8 cellular contexts compared by ENCODE assay signal in the genomic region with DNA sequence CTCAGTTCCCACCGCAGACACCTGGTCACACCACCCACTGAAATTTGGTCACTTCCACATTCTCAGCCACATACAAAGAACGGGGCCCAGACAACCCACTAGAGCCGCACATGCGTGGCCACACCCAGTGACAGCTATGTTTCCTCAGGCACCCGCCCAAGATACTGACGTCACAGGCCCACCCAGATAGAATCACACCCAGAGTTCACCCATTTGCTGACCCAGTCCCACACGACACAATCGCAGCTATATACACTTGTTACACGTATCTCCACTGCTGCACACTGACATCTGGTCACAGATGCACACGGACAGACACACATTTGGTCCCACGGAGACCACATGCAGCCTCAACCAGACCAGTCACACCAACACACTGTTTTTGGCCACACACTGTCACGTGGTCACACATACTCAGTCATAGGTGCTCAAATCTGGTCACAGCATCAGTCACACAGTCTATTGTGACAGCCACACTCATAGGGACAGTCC. TPM values are rescaled to one million over a fixed set of nuclear protein-coding genes. Genes with fewer than 3 reads are reported as not detected.
DNase-seq lines count a peak whose midpoint lies in the region; TF ChIP-seq lines count a peak whose summit lies in the region.

No MANE protein-coding gene starts in this region.

- no peak overlapping the region for H3K9ac ChIP-seq in rectal smooth muscle tissue (ENCODE audit: low read length)

- peaks cover 28% of the 10 kb centered on the region for H3K36me3 Mint-ChIP-seq in nephron progenitor cell (ENCODE audit: low read depth)

- no peaks in the 10 kb centered on the region for H3K27me3 Mint-ChIP-seq in nephron progenitor cell (ENCODE audit: low read depth, poor library complexity)

- H3K27me3 ChIP-seq in rectal smooth muscle tissue (ENCODE audit: control insufficient read depth, insufficient read depth, low read length), result no peaks in the 10 kb centered on the region

- H3K9me3 Mint-ChIP-seq in nephron progenitor cell, result no peaks in the 10 kb centered on the region

- H3K27ac ChIP-seq in RWPE1 (peak overlapping the region; percentile 66), rectal smooth muscle tissue (ENCODE audit: low read depth, low read length) (no peak overlapping the region)

- peaks cover 4% of the 10 kb centered on the region for H3K4me1 Mint-ChIP-seq in nephron progenitor cell

- peaks cover 16% of the 10 kb centered on the region for H3K36me3 ChIP-seq in rectal smooth muscle tissue (ENCODE audit: control insufficient read depth, insufficient read depth, low read length)

- peaks cover 17% of the 10 kb centered on the region for H3K4me1 ChIP-seq in rectal smooth muscle tissue (ENCODE audit: control insufficient read depth, insufficient read depth, low read length)

- CTCF ChIA-PET in RWPE1 (lab: Yijun Ruan, JAX), result no interaction called here

- H3K27ac Mint-ChIP-seq in nephron progenitor cell, result no peak overlapping the region

- in situ Hi-C loops in Caki2 (cut with HindIII; ENCODE audit: low pct_unique_long_range_greater_than_20kb, low sequenced_read_pairs), result no loop called here

- peak; percentile 41 for DNase-seq in Caki2 (ENCODE audit: low read depth)
- no peak for DNase-seq in RWPE1 (ENCODE audit: low spot score)
- DNase-seq in fibroblast of villous mesenchyme (ENCODE audit: low read depth), result peak; percentile 93
- DNase-seq in NCI-H69 (lab: John Stamatoyannopoulos, UW), result no peak
- no peak for DNase-seq in nephron progenitor cell
- no peak for DNase-seq in NCI-H510A treated with DMSO at 0.1 percent for 48 hours (lab: John Stamatoyannopoulos, UW)
- DNase-seq in NCI-H2107 treated with DMSO at 0.1 percent for 48 hours (lab: John Stamatoyannopoulos, UW; ENCODE audit: unreplicated experiment), result no peak

- POLR2A ChIA-PET in RWPE1 (lab: Yijun Ruan, JAX; ENCODE audit: low non-redundant PET), result interaction anchor here (0.6 kb wide), 1 partner anchor 36 kb away, joined by 4 read pairs; no protein-coding TSS in a partner anchor

- H3K4me3 Mint-ChIP-seq in nephron progenitor cell, result no peak overlapping the region

- TF ChIP-seq CTCF in RWPE1 (conservative IDR thresholded peaks at IDR 0.05; ENCODE audit: low read depth) (no peak), fibroblast of villous mesenchyme (IDR thresholded peaks at IDR 0.05; ENCODE audit: insufficient read depth, low read depth, low read length) (no peak), nephron progenitor cell (IDR thresholded peaks at IDR 0.05) (no peak)

- H3K4me3 ChIP-seq in fibroblast of villous mesenchyme (ENCODE audit: low read depth, low read length) (peak overlapping the region; percentile 29), rectal smooth muscle tissue (ENCODE audit: low read length) (peak overlapping the region; percentile 78)

RNA-seq across cellular contexts. Expression of a gene that starts 2.9 kb away (rescaled TPM):
- total RNA-seq in Caki2 (2014; rRNA removed; shearing (Covaris generic); ENCODE audit: low replicate concordance), result 22.2 and 39.0 TPM in 2 replicates
- total RNA-seq in fibroblast of villous mesenchyme, result 13.8 and 34.1 TPM in 2 replicates

RNA-seq across cellular contexts. Expression of a gene that starts 29.1 kb away (rescaled TPM):
- 81.8 and 159 TPM in 2 replicates for total RNA-seq in Caki2 (2014; rRNA removed; shearing (Covaris generic); ENCODE audit: low replicate concordance)
- 25.8 and 32.0 TPM in 2 replicates for total RNA-seq in fibroblast of villous mesenchyme

RNA-seq across cellular contexts. Expression of a gene that starts 29.3 kb away (rescaled TPM):
- 23.1 and 25.3 TPM in 2 replicates for total RNA-seq in Caki2 (2014; rRNA removed; shearing (Covaris generic); ENCODE audit: low replicate concordance)
- total RNA-seq in fibroblast of villous mesenchyme, result 14.5 and 16.8 TPM in 2 replicates

Comparison
In these comparisons a context has a peak if more than half of its experiments do, and no peak if none do; other contexts are left out.
1. DNase-seq: peak in Caki2 (single experiment) and fibroblast of villous mesenchyme (single experiment); none in RWPE1 (single experiment), NCI-H69 (single experiment), nephron progenitor cell (single experiment), NCI-H510A treated with DMSO at 0.1 percent for 48 hours (single experiment) and NCI-H2107 treated with DMSO at 0.1 percent for 48 hours (single experiment).